Comparison of ENCODE assay signal across 8 cellular contexts in genomic region chr1:161131721-161132409, GRCh38. TPM values are rescaled to one million over a fixed set of nuclear protein-coding genes. Genes with fewer than 3 reads are reported as not detected.
A peak's percentile ranks its signal among the peaks of the same experiment; 100 is the strongest.
DNase-seq lines count a peak whose midpoint lies in the region; ATAC-seq and TF ChIP-seq lines count a peak whose summit lies in the region.

No MANE protein-coding gene starts in this region.

- H3K4me1 ChIP-seq in heart left ventricle (peaks cover 5 to 76% (median 43%) of the 10 kb centered on the region in 12 donors), gastrocnemius medialis (peaks cover 53 to 54% of the 10 kb centered on the region in 2 donors)

- intact Hi-C loops in natural killer cell (cut with micrococcal nuclease) (loop anchor here (1.0 kb wide), 2 partner anchors 15 to 34 kb away; partner anchors contain the start of gene PPOX), heart left ventricle (cut with DNase I) (loop anchor here in 8 of 10 donors (1.0 to 10.0 kb wide), 7 partner anchors 13 to 137 kb away; partner anchors contain the start of genes NIT1 (in 4 of the 8), PFDN2 (in 4 of the 8) and USF1 (in 3 of the 8)), gastrocnemius medialis (cut with DNase I; ENCODE audit: low total_unique reads) (loop anchor here (1.0 to 10.0 kb wide), 7 partner anchors 14 to 1097 kb away; partner anchors contain the start of genes NDUFS2, NIT1, PFDN2 and PIGM)

- TF ChIP-seq CTCF in natural killer cell (IDR thresholded peaks at IDR 0.05) (no peak), heart left ventricle (IDR thresholded peaks at IDR 0.05) (no peak), gastrocnemius medialis (IDR thresholded peaks at IDR 0.05 in 4 of 5, conservative IDR thresholded peaks at IDR 0.05 in 1 of 5) (no peak)

- TF ChIP-seq POLR2A in heart left ventricle (IDR thresholded peaks at IDR 0.05) (no peak), gastrocnemius medialis (IDR thresholded peaks at IDR 0.05) (no peak)

- H3K27me3 ChIP-seq in heart left ventricle: no peaks in the 10 kb centered on the region
- H3K27me3 ChIP-seq in gastrocnemius medialis: no peaks in the 10 kb centered on the region

- H3K9me3 Mint-ChIP-seq in natural killer cell (no peaks in the 10 kb centered on the region), T-cell (no peaks in the 10 kb centered on the region)
- H3K9me3 Mint-ChIP-seq in natural killer cell treated with Interleukin-12 subunit alpha and Interleukin-12 subunit beta and Interleukin-15 and Interleukin-18, amount 100 ng/mL, for 72 hours: no peaks in the 10 kb centered on the region

- H3K36me3 ChIP-seq in heart left ventricle: peaks cover 0 to 38% (median 33%) of the 10 kb centered on the region in 9 donors
- peaks cover 0 to 38% of the 10 kb centered on the region in 2 donors for H3K36me3 ChIP-seq in gastrocnemius medialis

- in situ Hi-C loops in gastrocnemius medialis (cut with MboI; ENCODE audit: low sequenced_read_pairs in 4 of 4): no loop called here

- CTCF ChIA-PET in T-cell (lab: Charles Lee): interaction anchor here (0.6 to 2.0 kb wide), 10 partner anchors 10 to 127 kb away, joined by 3 to 11 read pairs (median 6); partner anchors contain the start of genes PPOX (in 2 of the 2), ARHGAP30 (in 1 of the 2), KLHDC9 (in 1 of the 2) and PCP4L1 (in 1 of the 2)

- ATAC-seq in natural killer cell (no peak), T-cell (replicated peaks in 1 of 4) (no peak), heart left ventricle (peak in 1 of 4 donors; percentile 16), gastrocnemius medialis (peak in 1 of 2 donors; percentile 1), GM21825 (IDR thresholded peaks at IDR 0.05; ENCODE audit: unreplicated experiment) (no peak), HG02759 (IDR thresholded peaks at IDR 0.05; ENCODE audit: unreplicated experiment) (no peak)
- ATAC-seq in natural killer cell treated with Interleukin-12 subunit alpha and Interleukin-12 subunit beta and Interleukin-15 and Interleukin-18, amount 100 ng/mL, for 72 hours: no peak

- H3K27ac ChIP-seq in heart left ventricle (peak overlapping the region; percentile 87 to 99 (median 97)), gastrocnemius medialis (peak overlapping the region; percentile 94 to 98 (median 96))

- H3K4me3 ChIP-seq in heart left ventricle (peak overlapping the region; percentile 42 to 92 (median 71)), gastrocnemius medialis (peak overlapping the region; percentile 83 to 91 (median 84))

- POLR2A ChIA-PET in T-cell (lab: Charles Lee): interaction anchor here (0.6 to 2.5 kb wide), 9 partner anchors 14 to 111 kb away, joined by 3 to 18 read pairs (median 4); partner anchors contain the start of genes F11R (in 2 of the 2), NIT1 (in 1 of the 2), PFDN2 (in 1 of the 2) and UFC1 (in 1 of the 2)

- peak; percentile 25 for DNase-seq in natural killer cell
- DNase-seq in natural killer cell treated with Interleukin-12 subunit alpha and Interleukin-12 subunit beta and Interleukin-15 and Interleukin-18, amount 100 ng/mL, for 72 hours (ENCODE audit: low spot score): no peak
- DNase-seq in T-cell: peak in 1 of 34 experiments; percentile 10
- peak in 1 of 5 donors; percentile 30 for DNase-seq in heart left ventricle
- no peak for DNase-seq in gastrocnemius medialis
- DNase-seq in NCI-H446 treated with DMSO at 0.1 percent for 48 hours (lab: John Stamatoyannopoulos, UW): no peak

- WGBS in heart left ventricle, 4 donors: 0 to 1% (median 1%) methylated on average over 19 to 20 of the region's 20 CpGs

- no peaks in the 10 kb centered on the region for H3K9me3 ChIP-seq in heart left ventricle
- H3K9me3 ChIP-seq in gastrocnemius medialis: no peaks in the 10 kb centered on the region

- H3K27me3 Mint-ChIP-seq in natural killer cell (ENCODE audit: low read depth in 2 of 2) (no peaks in the 10 kb centered on the region), T-cell (no peaks in the 10 kb centered on the region)
- H3K27me3 Mint-ChIP-seq in natural killer cell treated with Interleukin-12 subunit alpha and Interleukin-12 subunit beta and Interleukin-15 and Interleukin-18, amount 100 ng/mL, for 72 hours: no peaks in the 10 kb centered on the region

- H3K4me3 Mint-ChIP-seq in natural killer cell (no peak overlapping the region), T-cell (no peak overlapping the region)
- no peak overlapping the region for H3K4me3 Mint-ChIP-seq in natural killer cell treated with Interleukin-12 subunit alpha and Interleukin-12 subunit beta and Interleukin-15 and Interleukin-18, amount 100 ng/mL, for 72 hours

- H3K36me3 Mint-ChIP-seq in natural killer cell (peaks cover 4% of the 10 kb centered on the region), T-cell (peaks cover 19% of the 10 kb centered on the region)
- peaks cover 6% of the 10 kb centered on the region for H3K36me3 Mint-ChIP-seq in natural killer cell treated with Interleukin-12 subunit alpha and Interleukin-12 subunit beta and Interleukin-15 and Interleukin-18, amount 100 ng/mL, for 72 hours

- H3K27ac Mint-ChIP-seq in natural killer cell (no peak overlapping the region), T-cell (peak overlapping the region; percentile 90 to 94)
- H3K27ac Mint-ChIP-seq in natural killer cell treated with Interleukin-12 subunit alpha and Interleukin-12 subunit beta and Interleukin-15 and Interleukin-18, amount 100 ng/mL, for 72 hours: no peak overlapping the region

- H3K4me1 Mint-ChIP-seq in natural killer cell (peaks cover 29 to 49% of the 10 kb centered on the region in 2 donors), T-cell (peaks cover 53 to 56% (median 55%) of the 10 kb centered on the region in 3 donors)
- peaks cover 32 to 40% of the 10 kb centered on the region in 2 donors for H3K4me1 Mint-ChIP-seq in natural killer cell treated with Interleukin-12 subunit alpha and Interleukin-12 subunit beta and Interleukin-15 and Interleukin-18, amount 100 ng/mL, for 72 hours (ENCODE audit: low read depth in 2 of 2)

RNA-seq across cellular contexts. Expression of gene DEDD, which starts 0.6 kb away (rescaled TPM):
- total RNA-seq in natural killer cell: 10 to 100 TPM; 40.6 to 44.0 (median 43.0) TPM
- total RNA-seq in natural killer cell treated with Interleukin-12 subunit alpha and Interleukin-12 subunit beta and Interleukin-15 and Interleukin-18, amount 100 ng/mL, for 72 hours: 10 to 100 TPM; 34.9 to 42.5 TPM
- 10 to 100 TPM; 34.3 to 43.6 (median 40.6) TPM for total RNA-seq in T-cell
- 10 to 100 TPM; 20.8 to 36.0 (median 26.5) TPM for total RNA-seq in heart left ventricle
- 10 to 100 TPM; 13.8 to 38.8 TPM for polyA plus RNA-seq in heart left ventricle
- 10 to 100 TPM; 40.2 to 60.2 (median 46.3) TPM for total RNA-seq in gastrocnemius medialis

RNA-seq across cellular contexts. Expression of gene NIT1, which starts 14.0 kb away (rescaled TPM):
- 10 to 100 TPM; 26.5 to 31.7 (median 31.6) TPM for total RNA-seq in natural killer cell
- 10 to 100 TPM; 29.3 to 37.2 TPM for total RNA-seq in natural killer cell treated with Interleukin-12 subunit alpha and Interleukin-12 subunit beta and Interleukin-15 and Interleukin-18, amount 100 ng/mL, for 72 hours
- 10 to 100 TPM; 23.4 to 44.7 (median 41.7) TPM for total RNA-seq in T-cell
- total RNA-seq in heart left ventricle: 10 to 100 TPM; 28.1 to 42.7 (median 34.7) TPM
- polyA plus RNA-seq in heart left ventricle: 10 to 100 TPM; 25.8 to 34.3 TPM
- 10 to 100 TPM; 16.1 to 20.4 (median 17.9) TPM for total RNA-seq in gastrocnemius medialis

RNA-seq across cellular contexts. Expression of gene PFDN2, which starts 14.0 kb away (rescaled TPM):
- 10 to 100 TPM; 31.6 to 40.0 (median 35.0) TPM for total RNA-seq in natural killer cell
- 100 to 1,000 TPM in 1 of 2 donors, 10 to 100 TPM in 1; 92.6 to 122 TPM for total RNA-seq in natural killer cell treated with Interleukin-12 subunit alpha and Interleukin-12 subunit beta and Interleukin-15 and Interleukin-18, amount 100 ng/mL, for 72 hours
- 10 to 100 TPM; 32.4 to 48.3 (median 42.1) TPM for total RNA-seq in T-cell
- total RNA-seq in heart left ventricle: 10 to 100 TPM; 38.3 to 59.1 (median 49.4) TPM
- polyA plus RNA-seq in heart left ventricle: 100 to 1,000 TPM; 162 to 234 TPM
- 100 to 1,000 TPM in 1 of 4 donors, 10 to 100 TPM in 3; 62.4 to 106 (median 74.1) TPM for total RNA-seq in gastrocnemius medialis

RNA-seq across cellular contexts. Expression of gene UFC1, which starts 21.9 kb away (rescaled TPM):
- total RNA-seq in natural killer cell (100 to 1,000 TPM; 109 to 155 (median 117) TPM), T-cell (100 to 1,000 TPM in 2 of 5 donors, 10 to 100 TPM in 3; 82.9 to 109 (median 93.8) TPM), heart left ventricle (10 to 100 TPM; 54.4 to 86.9 (median 73.2) TPM), gastrocnemius medialis (10 to 100 TPM; 57.9 to 66.7 (median 63.5) TPM)
- total RNA-seq in natural killer cell treated with Interleukin-12 subunit alpha and Interleukin-12 subunit beta and Interleukin-15 and Interleukin-18, amount 100 ng/mL, for 72 hours: 100 to 1,000 TPM; 100 to 114 TPM
- polyA plus RNA-seq in heart left ventricle: 100 to 1,000 TPM in 1 of 2 donors, 10 to 100 TPM in 1; 60.7 to 131 TPM

RNA-seq across cellular contexts. Expression of gene USP21, which starts 27.4 kb away (rescaled TPM):
- total RNA-seq in natural killer cell: 10 to 100 TPM; 31.6 to 40.3 (median 35.3) TPM
- total RNA-seq in natural killer cell treated with Interleukin-12 subunit alpha and Interleukin-12 subunit beta and Interleukin-15 and Interleukin-18, amount 100 ng/mL, for 72 hours: 10 to 100 TPM; 21.2 to 29.0 TPM
- 10 to 100 TPM; 37.4 to 69.0 (median 59.5) TPM for total RNA-seq in T-cell
- 10 to 100 TPM; 12.3 to 20.0 (median 14.6) TPM for total RNA-seq in heart left ventricle
- 10 to 100 TPM; 13.0 TPM for polyA plus RNA-seq in heart left ventricle
- 10 to 100 TPM; 16.5 to 20.8 (median 18.0) TPM for total RNA-seq in gastrocnemius medialis

Comparison
In these comparisons a context has a peak if more than half of its experiments do, and no peak if none do; other contexts are left out.
1. H3K27ac Mint-ChIP-seq: peak in T-cell (2 of 2); none in natural killer cell (0 of 2) and natural killer cell treated with Interleukin-12 subunit alpha and Interleukin-12 subunit beta and Interleukin-15 and Interleukin-18, amount 100 ng/mL, for 72 hours (0 of 2).